12 cellular contexts compared by ENCODE assay signal in genomic region chr6:45433533-45434400, GRCh38. TPM values are rescaled to one million over a fixed set of nuclear protein-coding genes. Genes with fewer than 3 reads are reported as not detected.
DNase-seq lines count a peak whose midpoint lies in the region; ATAC-seq and TF ChIP-seq lines count a peak whose summit lies in the region.
"Had no signal": no experiment of that assay in that cellular context is flagged by ENCODE, and none has a peak within 500 bp of the region (broad histone marks: within the 10 kb centered on the region; RNA-seq: fewer than 3 reads in every experiment).

No MANE protein-coding gene starts in this region.

- in situ Hi-C loops in mammary epithelial cell (cut with MboI; ENCODE audit: low sequenced_read_pairs in 2 of 2): no loop called here

- peak overlapping the region; percentile 73 for H3K4me2 ChIP-seq in mammary epithelial cell (ENCODE audit: insufficient read depth, low read depth, low read length)
- H3K4me2 ChIP-seq in skeletal muscle satellite cell (ENCODE audit: low read length): peak overlapping the region; percentile 56

- no peaks in the 10 kb centered on the region for H3K9me3 Mint-ChIP-seq in activated CD4-positive, alpha-beta T cell treated with anti-CD3 and anti-CD28 coated beads, Interleukin-2, amount 10 ng/mL, durations not matched to agents 24 days and 14 days
- H3K9me3 Mint-ChIP-seq: memory B cell had no signal

- H4K20me1 ChIP-seq in mammary epithelial cell (ENCODE audit: insufficient read depth, low read length): no peaks in the 10 kb centered on the region

- no peaks in the 10 kb centered on the region for H3K27me3 Mint-ChIP-seq in activated CD4-positive, alpha-beta T cell treated with anti-CD3 and anti-CD28 coated beads, Interleukin-2, amount 10 ng/mL, durations not matched to agents 24 days and 14 days

- WGBS in mammary epithelial cell (ENCODE audit: low coverage, missing lambda C conversion rate): 32% methylated on average over 3 of the region's 3 CpGs

- peaks cover 66% of the 10 kb centered on the region for H3K4me1 Mint-ChIP-seq in activated CD4-positive, alpha-beta T cell treated with anti-CD3 and anti-CD28 coated beads, Interleukin-2, amount 10 ng/mL, durations not matched to agents 24 days and 14 days

- peaks cover 38% of the 10 kb centered on the region for H3K4me1 ChIP-seq in mammary epithelial cell (ENCODE audit: insufficient read depth, low read length)
- H3K4me1 ChIP-seq in skeletal muscle satellite cell (ENCODE audit: control insufficient read depth, insufficient read depth, low read length): peaks cover 66% of the 10 kb centered on the region
- peaks cover 0 to 13% (median 0%) of the 10 kb centered on the region in 4 donors for H3K4me1 ChIP-seq in Peyer's patch

- no peak for TF ChIP-seq POLR2A in Peyer's patch (IDR thresholded peaks at IDR 0.05)

- no peaks in the 10 kb centered on the region for H3K9me3 ChIP-seq in mammary epithelial cell (replicated peaks; ENCODE audit: insufficient read depth, low read length)
- no peaks in the 10 kb centered on the region for H3K9me3 ChIP-seq in skeletal muscle satellite cell (replicated peaks; ENCODE audit: low read length)
- H3K9me3 ChIP-seq in Peyer's patch: no peaks in the 10 kb centered on the region
- H3K9me3 ChIP-seq: tibial artery had no signal

- H3K36me3 ChIP-seq in mammary epithelial cell (ENCODE audit: insufficient read depth, low read length): no peaks in the 10 kb centered on the region
- peaks cover 44% of the 10 kb centered on the region for H3K36me3 ChIP-seq in skeletal muscle satellite cell (ENCODE audit: insufficient read depth, low read length)
- no peaks in the 10 kb centered on the region for H3K36me3 ChIP-seq in Peyer's patch
- H3K36me3 ChIP-seq: tibial artery had no signal

- H2AFZ ChIP-seq in mammary epithelial cell (ENCODE audit: low read depth, low read length): no peak overlapping the region

- H3K79me2 ChIP-seq in mammary epithelial cell (ENCODE audit: insufficient read depth, low read length): no peaks in the 10 kb centered on the region

- no TSS peak for BruUV-seq in mammary epithelial cell (replicated peaks; lab: Mats Ljungman, UMichigan)

- no peak for TF ChIP-seq CTCF in mammary epithelial cell (conservative IDR thresholded peaks at IDR 0.05 in 1 of 2, IDR thresholded peaks at IDR 0.05 in 1 of 2; ENCODE audit: extremely low read depth in 1 of 2, insufficient read depth in 1 of 2, low read depth in 1 of 2, low read length in 2 of 2)
- no peak for TF ChIP-seq CTCF in Peyer's patch (IDR thresholded peaks at IDR 0.05)

- CTCF ChIA-PET in mammary epithelial cell (lab: Charles Lee; ENCODE audit: low non-redundant PET): no interaction called here

- intact Hi-C loops in activated CD4-positive, alpha-beta T cell treated with anti-CD3 and anti-CD28 coated beads, Interleukin-2, amount 10 ng/mL, durations not matched to agents 24 days and 14 days (cut with micrococcal nuclease): loop anchor here (1.0 to 10.0 kb wide), 2 partner anchors 9 to 121 kb away; no protein-coding TSS in a partner anchor
- intact Hi-C loops in mammary epithelial cell (cut with micrococcal nuclease): no loop called here

- no peak overlapping the region for H3K9ac ChIP-seq in mammary epithelial cell (ENCODE audit: insufficient read depth, low read length)
- peak overlapping the region; percentile 5 for H3K9ac ChIP-seq in skeletal muscle satellite cell (ENCODE audit: low read depth, low read length)

- peaks cover 53% of the 10 kb centered on the region for H3K36me3 Mint-ChIP-seq in activated CD4-positive, alpha-beta T cell treated with anti-CD3 and anti-CD28 coated beads, Interleukin-2, amount 10 ng/mL, durations not matched to agents 24 days and 14 days (ENCODE audit: low read depth)
- H3K36me3 Mint-ChIP-seq: memory B cell had no signal

- H3K27ac Mint-ChIP-seq in activated CD4-positive, alpha-beta T cell treated with anti-CD3 and anti-CD28 coated beads, Interleukin-2, amount 10 ng/mL, durations not matched to agents 24 days and 14 days: peak overlapping the region; percentile 60
- H3K27ac Mint-ChIP-seq: memory B cell had no signal

- no peaks in the 10 kb centered on the region for H3K27me3 ChIP-seq in mammary epithelial cell (ENCODE audit: insufficient read depth, low read length)
- no peaks in the 10 kb centered on the region for H3K27me3 ChIP-seq in skeletal muscle satellite cell (ENCODE audit: control insufficient read depth, insufficient read depth, low read length)
- no peaks in the 10 kb centered on the region for H3K27me3 ChIP-seq in Peyer's patch

- no peak overlapping the region for H3K4me3 Mint-ChIP-seq in activated CD4-positive, alpha-beta T cell treated with anti-CD3 and anti-CD28 coated beads, Interleukin-2, amount 10 ng/mL, durations not matched to agents 24 days and 14 days
- H3K4me3 Mint-ChIP-seq: memory B cell had no signal

- H3K27ac ChIP-seq in mammary epithelial cell (ENCODE audit: insufficient read depth, low read depth, low read length) (no peak overlapping the region), Peyer's patch (peak overlapping the region in 2 of 4 donors; percentile 3 to 28)
- H3K27ac ChIP-seq: tibial artery had no signal

- H3K4me3 ChIP-seq in mammary epithelial cell (replicated peaks in 1 of 3; ENCODE audit: insufficient read depth in 1 of 3, low read depth in 2 of 3, low read length in 3 of 3) (peak overlapping the region in 1 of 3 experiments; percentile 9), skeletal muscle satellite cell (ENCODE audit: low read length) (no peak overlapping the region), Peyer's patch (no peak overlapping the region)
- H3K4me3 ChIP-seq: tibial artery had no signal

- DNase-seq in activated CD4-positive, alpha-beta T cell treated with anti-CD3 and anti-CD28 coated beads, Interleukin-2, amount 10 ng/mL, durations not matched to agents 24 days and 14 days: no peak
- no peak for DNase-seq in activated CD4-positive, alpha-beta T cell treated with anti-CD3 and anti-CD28 coated beads, Interleukin-2, amount 50 U/mL, for 4 hours
- peak; percentile 58 for DNase-seq in OCI-M1 (lab: John Stamatoyannopoulos, UW)
- no peak for DNase-seq in mammary epithelial cell
- no peak for DNase-seq in Peyer's patch
- DNase-seq in mesenteric fat pad (ENCODE audit: low spot score): no peak
- DNase-seq: anterior cingulate cortex, NCI-H526, tibial artery had no signal

- no peak for ATAC-seq in HG02852 (IDR thresholded peaks at IDR 0.05; ENCODE audit: unreplicated experiment)

- dilution Hi-C loops in mammary epithelial cell (cut with HindIII; ENCODE audit: low sequenced_read_pairs): no loop called here

RNA-seq across cellular contexts. Expression of gene SUPT3H, which starts 56.0 kb away (rescaled TPM):
- 12.4 and 13.0 TPM in 2 replicates for total RNA-seq in activated CD4-positive, alpha-beta T cell treated with anti-CD3 and anti-CD28 coated beads, Interleukin-2, amount 10 ng/mL, durations not matched to agents 24 days and 14 days
- total RNA-seq in mammary epithelial cell (1 to 10 TPM; 7.3 to 8.3 TPM), Peyer's patch (10 to 100 TPM in 1 of 4 donors, 1 to 10 TPM in 3; 2.0 to 17.3 (median 2.7) TPM), mesenteric fat pad (5.0 TPM)
- 6.1 TPM for polyA plus RNA-seq in mammary epithelial cell
- polyA minus RNA-seq in mammary epithelial cell: not detected
- total RNA-seq in skeletal muscle satellite cell (2012; rRNA removed): 8.6 and 11.1 TPM in 2 replicates
